ENCODE assay signal across 1 cellular context in genomic region chr3:157810924-157811718, GRCh38.
TF ChIP-seq lines count a peak whose summit lies in the region.

No MANE protein-coding gene starts in this region.

TF ChIP-seq in GM12878, 131 proteins besides CTCF, POLR2A, EP300 and RAD21 (continued from another document):
- TF ChIP-seq, protein P1, sequence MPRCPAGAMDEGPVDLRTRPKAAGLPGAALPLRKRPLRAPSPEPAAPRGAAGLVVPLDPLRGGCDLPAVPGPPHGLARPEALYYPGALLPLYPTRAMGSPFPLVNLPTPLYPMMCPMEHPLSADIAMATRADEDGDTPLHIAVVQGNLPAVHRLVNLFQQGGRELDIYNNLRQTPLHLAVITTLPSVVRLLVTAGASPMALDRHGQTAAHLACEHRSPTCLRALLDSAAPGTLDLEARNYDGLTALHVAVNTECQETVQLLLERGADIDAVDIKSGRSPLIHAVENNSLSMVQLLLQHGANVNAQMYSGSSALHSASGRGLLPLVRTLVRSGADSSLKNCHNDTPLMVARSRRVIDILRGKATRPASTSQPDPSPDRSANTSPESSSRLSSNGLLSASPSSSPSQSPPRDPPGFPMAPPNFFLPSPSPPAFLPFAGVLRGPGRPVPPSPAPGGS (IDR thresholded peaks at IDR 0.05; ENCODE audit: borderline replicate concordance, insufficient read depth, low read depth, low read length, poor library complexity, severe bottlenecking), result no peak
- TF ChIP-seq NR2F1 (conservative IDR thresholded peaks at IDR 0.05) (no peak), YBX1 (IDR thresholded peaks at IDR 0.05) (no peak), EGR1 (IDR thresholded peaks at IDR 0.05; ENCODE audit: borderline replicate concordance in 1 of 2, low read depth in 2 of 2, low read length in 2 of 2) (no peak), MEF2B (IDR thresholded peaks at IDR 0.05; ENCODE audit: partially characterized antibody, poor library complexity, severe bottlenecking) (no peak), SUZ12 (IDR thresholded peaks at IDR 0.05; ENCODE audit: unreplicated experiment) (no peak), NR2C1 (IDR thresholded peaks at IDR 0.05) (no peak), PML (IDR thresholded peaks at IDR 0.05; ENCODE audit: low read length) (no peak), ATF2 (IDR thresholded peaks at IDR 0.05; ENCODE audit: low read length) (no peak), ZNF207 (IDR thresholded peaks at IDR 0.05; ENCODE audit: borderline replicate concordance) (no peak), STAT3 (IDR thresholded peaks at IDR 0.05; ENCODE audit: low read depth, low read length) (no peak)
- TF ChIP-seq, protein P2, sequence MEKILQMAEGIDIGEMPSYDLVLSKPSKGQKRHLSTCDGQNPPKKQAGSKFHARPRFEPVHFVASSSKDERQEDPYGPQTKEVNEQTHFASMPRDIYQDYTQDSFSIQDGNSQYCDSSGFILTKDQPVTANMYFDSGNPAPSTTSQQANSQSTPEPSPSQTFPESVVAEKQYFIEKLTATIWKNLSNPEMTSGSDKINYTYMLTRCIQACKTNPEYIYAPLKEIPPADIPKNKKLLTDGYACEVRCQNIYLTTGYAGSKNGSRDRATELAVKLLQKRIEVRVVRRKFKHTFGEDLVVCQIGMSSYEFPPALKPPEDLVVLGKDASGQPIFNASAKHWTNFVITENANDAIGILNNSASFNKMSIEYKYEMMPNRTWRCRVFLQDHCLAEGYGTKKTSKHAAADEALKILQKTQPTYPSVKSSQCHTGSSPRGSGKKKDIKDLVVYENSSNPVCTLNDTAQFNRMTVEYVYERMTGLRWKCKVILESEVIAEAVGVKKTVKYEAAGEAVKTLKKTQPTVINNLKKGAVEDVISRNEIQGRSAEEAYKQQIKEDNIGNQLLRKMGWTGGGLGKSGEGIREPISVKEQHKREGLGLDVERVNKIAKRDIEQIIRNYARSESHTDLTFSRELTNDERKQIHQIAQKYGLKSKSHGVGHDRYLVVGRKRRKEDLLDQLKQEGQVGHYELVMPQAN (conservative IDR thresholded peaks at IDR 0.05), result no peak
- TF ChIP-seq, protein P3, sequence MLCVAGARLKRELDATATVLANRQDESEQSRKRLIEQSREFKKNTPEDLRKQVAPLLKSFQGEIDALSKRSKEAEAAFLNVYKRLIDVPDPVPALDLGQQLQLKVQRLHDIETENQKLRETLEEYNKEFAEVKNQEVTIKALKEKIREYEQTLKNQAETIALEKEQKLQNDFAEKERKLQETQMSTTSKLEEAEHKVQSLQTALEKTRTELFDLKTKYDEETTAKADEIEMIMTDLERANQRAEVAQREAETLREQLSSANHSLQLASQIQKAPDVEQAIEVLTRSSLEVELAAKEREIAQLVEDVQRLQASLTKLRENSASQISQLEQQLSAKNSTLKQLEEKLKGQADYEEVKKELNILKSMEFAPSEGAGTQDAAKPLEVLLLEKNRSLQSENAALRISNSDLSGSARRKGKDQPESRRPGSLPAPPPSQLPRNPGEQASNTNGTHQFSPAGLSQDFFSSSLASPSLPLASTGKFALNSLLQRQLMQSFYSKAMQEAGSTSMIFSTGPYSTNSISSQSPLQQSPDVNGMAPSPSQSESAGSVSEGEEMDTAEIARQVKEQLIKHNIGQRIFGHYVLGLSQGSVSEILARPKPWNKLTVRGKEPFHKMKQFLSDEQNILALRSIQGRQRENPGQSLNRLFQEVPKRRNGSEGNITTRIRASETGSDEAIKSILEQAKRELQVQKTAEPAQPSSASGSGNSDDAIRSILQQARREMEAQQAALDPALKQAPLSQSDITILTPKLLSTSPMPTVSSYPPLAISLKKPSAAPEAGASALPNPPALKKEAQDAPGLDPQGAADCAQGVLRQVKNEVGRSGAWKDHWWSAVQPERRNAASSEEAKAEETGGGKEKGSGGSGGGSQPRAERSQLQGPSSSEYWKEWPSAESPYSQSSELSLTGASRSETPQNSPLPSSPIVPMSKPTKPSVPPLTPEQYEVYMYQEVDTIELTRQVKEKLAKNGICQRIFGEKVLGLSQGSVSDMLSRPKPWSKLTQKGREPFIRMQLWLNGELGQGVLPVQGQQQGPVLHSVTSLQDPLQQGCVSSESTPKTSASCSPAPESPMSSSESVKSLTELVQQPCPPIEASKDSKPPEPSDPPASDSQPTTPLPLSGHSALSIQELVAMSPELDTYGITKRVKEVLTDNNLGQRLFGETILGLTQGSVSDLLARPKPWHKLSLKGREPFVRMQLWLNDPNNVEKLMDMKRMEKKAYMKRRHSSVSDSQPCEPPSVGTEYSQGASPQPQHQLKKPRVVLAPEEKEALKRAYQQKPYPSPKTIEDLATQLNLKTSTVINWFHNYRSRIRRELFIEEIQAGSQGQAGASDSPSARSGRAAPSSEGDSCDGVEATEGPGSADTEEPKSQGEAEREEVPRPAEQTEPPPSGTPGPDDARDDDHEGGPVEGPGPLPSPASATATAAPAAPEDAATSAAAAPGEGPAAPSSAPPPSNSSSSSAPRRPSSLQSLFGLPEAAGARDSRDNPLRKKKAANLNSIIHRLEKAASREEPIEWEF (IDR thresholded peaks at IDR 0.05; ENCODE audit: insufficient replicate concordance, low read depth, low read length), result no peak
TF ChIP-seq in GM12878: peak in this region for 0.
